ENCODE assay signal across 1 cellular context in the genomic region with DNA sequence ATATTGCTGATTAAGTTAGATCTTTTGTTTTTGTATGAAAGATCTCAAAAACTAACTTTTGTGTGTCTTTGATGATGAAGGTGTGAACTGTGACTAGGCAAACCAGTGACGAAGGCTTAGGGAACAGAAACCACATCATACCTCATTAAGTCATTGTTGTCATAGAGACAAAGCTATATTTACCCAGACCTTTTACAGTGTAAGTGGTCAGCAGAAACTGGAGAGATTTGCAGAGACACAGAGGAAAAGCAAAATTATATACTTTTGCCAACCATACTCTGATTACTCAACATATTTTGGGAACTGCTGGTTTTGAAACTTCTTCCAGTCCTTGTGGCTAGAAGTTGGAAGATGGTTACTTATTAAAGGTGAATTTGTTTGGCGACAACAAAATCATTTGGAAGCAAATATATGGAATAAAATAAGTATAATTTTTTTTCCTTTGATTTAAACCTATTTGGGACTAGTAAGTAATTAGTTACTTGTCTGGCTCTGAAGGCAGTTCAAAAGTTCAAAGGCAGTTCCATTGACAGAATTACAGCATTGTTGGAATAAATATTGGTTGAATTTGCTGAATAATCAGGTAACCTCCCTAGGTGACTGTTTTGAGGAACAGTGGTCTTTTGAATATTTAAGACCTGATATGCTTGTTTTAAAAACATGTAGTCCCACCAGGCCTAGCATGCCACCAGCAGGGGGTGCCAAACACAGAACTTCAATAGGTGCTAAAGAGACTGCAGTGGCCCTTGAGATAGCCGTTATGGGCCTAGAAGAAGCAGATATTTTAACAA.
TF ChIP-seq lines count a peak whose summit lies in the region.

No MANE protein-coding gene starts in this region.

TF ChIP-seq in GM12878, 131 proteins besides CTCF, POLR2A, EP300 and RAD21 (continued from another document and continues in another):
- no peak for TF ChIP-seq POLR2AphosphoS5 (IDR thresholded peaks at IDR 0.05; ENCODE audit: low read length)
- TF ChIP-seq, protein P1, sequence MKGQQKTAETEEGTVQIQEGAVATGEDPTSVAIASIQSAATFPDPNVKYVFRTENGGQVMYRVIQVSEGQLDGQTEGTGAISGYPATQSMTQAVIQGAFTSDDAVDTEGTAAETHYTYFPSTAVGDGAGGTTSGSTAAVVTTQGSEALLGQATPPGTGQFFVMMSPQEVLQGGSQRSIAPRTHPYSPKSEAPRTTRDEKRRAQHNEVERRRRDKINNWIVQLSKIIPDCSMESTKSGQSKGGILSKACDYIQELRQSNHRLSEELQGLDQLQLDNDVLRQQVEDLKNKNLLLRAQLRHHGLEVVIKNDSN (IDR thresholded peaks at IDR 0.05; ENCODE audit: borderline replicate concordance, extremely low read length, insufficient read depth, low read depth, low read length), result no peak
- TF ChIP-seq IRF4 (IDR thresholded peaks at IDR 0.05; ENCODE audit: low read depth, low read length), result peak; percentile 71
- TF ChIP-seq, protein P2, sequence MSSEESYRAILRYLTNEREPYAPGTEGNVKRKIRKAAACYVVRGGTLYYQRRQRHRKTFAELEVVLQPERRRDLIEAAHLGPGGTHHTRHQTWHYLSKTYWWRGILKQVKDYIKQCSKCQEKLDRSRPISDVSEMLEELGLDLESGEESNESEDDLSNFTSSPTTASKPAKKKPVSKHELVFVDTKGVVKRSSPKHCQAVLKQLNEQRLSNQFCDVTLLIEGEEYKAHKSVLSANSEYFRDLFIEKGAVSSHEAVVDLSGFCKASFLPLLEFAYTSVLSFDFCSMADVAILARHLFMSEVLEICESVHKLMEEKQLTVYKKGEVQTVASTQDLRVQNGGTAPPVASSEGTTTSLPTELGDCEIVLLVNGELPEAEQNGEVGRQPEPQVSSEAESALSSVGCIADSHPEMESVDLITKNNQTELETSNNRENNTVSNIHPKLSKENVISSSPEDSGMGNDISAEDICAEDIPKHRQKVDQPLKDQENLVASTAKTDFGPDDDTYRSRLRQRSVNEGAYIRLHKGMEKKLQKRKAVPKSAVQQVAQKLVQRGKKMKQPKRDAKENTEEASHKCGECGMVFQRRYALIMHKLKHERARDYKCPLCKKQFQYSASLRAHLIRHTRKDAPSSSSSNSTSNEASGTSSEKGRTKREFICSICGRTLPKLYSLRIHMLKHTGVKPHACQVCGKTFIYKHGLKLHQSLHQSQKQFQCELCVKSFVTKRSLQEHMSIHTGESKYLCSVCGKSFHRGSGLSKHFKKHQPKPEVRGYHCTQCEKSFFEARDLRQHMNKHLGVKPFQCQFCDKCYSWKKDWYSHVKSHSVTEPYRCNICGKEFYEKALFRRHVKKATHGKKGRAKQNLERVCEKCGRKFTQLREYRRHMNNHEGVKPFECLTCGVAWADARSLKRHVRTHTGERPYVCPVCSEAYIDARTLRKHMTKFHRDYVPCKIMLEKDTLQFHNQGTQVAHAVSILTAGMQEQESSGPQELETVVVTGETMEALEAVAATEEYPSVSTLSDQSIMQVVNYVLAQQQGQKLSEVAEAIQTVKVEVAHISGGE (CRISPR knock-in tag; IDR thresholded peaks at IDR 0.05), result no peak
- peak; percentile 77 for TF ChIP-seq IKZF1 (conservative IDR thresholded peaks at IDR 0.05)
- TF ChIP-seq, protein P3, sequence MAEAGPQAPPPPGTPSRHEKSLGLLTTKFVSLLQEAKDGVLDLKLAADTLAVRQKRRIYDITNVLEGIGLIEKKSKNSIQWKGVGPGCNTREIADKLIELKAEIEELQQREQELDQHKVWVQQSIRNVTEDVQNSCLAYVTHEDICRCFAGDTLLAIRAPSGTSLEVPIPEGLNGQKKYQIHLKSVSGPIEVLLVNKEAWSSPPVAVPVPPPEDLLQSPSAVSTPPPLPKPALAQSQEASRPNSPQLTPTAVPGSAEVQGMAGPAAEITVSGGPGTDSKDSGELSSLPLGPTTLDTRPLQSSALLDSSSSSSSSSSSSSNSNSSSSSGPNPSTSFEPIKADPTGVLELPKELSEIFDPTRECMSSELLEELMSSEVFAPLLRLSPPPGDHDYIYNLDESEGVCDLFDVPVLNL (IDR thresholded peaks at IDR 0.05; ENCODE audit: low read depth, low read length), result 0 out of 2 replicates have a peak, but pooled peaks have one; percentile 18
- TF ChIP-seq EZH2 (IDR thresholded peaks at IDR 0.05; ENCODE audit: borderline replicate concordance, control insufficient read depth, low read depth, low read length), result no peak
- TF ChIP-seq KAT2A (conservative IDR thresholded peaks at IDR 0.05; ENCODE audit: control insufficient read depth, low read depth, low read length), result no peak
- TF ChIP-seq, protein P4, sequence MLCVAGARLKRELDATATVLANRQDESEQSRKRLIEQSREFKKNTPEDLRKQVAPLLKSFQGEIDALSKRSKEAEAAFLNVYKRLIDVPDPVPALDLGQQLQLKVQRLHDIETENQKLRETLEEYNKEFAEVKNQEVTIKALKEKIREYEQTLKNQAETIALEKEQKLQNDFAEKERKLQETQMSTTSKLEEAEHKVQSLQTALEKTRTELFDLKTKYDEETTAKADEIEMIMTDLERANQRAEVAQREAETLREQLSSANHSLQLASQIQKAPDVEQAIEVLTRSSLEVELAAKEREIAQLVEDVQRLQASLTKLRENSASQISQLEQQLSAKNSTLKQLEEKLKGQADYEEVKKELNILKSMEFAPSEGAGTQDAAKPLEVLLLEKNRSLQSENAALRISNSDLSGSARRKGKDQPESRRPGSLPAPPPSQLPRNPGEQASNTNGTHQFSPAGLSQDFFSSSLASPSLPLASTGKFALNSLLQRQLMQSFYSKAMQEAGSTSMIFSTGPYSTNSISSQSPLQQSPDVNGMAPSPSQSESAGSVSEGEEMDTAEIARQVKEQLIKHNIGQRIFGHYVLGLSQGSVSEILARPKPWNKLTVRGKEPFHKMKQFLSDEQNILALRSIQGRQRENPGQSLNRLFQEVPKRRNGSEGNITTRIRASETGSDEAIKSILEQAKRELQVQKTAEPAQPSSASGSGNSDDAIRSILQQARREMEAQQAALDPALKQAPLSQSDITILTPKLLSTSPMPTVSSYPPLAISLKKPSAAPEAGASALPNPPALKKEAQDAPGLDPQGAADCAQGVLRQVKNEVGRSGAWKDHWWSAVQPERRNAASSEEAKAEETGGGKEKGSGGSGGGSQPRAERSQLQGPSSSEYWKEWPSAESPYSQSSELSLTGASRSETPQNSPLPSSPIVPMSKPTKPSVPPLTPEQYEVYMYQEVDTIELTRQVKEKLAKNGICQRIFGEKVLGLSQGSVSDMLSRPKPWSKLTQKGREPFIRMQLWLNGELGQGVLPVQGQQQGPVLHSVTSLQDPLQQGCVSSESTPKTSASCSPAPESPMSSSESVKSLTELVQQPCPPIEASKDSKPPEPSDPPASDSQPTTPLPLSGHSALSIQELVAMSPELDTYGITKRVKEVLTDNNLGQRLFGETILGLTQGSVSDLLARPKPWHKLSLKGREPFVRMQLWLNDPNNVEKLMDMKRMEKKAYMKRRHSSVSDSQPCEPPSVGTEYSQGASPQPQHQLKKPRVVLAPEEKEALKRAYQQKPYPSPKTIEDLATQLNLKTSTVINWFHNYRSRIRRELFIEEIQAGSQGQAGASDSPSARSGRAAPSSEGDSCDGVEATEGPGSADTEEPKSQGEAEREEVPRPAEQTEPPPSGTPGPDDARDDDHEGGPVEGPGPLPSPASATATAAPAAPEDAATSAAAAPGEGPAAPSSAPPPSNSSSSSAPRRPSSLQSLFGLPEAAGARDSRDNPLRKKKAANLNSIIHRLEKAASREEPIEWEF (IDR thresholded peaks at IDR 0.05; ENCODE audit: insufficient replicate concordance, low read depth, low read length), result no peak
- TF ChIP-seq BACH1 (IDR thresholded peaks at IDR 0.05; ENCODE audit: borderline replicate concordance), result peak; percentile 98
- peak; percentile 87 for TF ChIP-seq SPI1 (IDR thresholded peaks at IDR 0.05; ENCODE audit: borderline replicate concordance, insufficient read depth, low read depth, low read length)
- TF ChIP-seq, protein P5, sequence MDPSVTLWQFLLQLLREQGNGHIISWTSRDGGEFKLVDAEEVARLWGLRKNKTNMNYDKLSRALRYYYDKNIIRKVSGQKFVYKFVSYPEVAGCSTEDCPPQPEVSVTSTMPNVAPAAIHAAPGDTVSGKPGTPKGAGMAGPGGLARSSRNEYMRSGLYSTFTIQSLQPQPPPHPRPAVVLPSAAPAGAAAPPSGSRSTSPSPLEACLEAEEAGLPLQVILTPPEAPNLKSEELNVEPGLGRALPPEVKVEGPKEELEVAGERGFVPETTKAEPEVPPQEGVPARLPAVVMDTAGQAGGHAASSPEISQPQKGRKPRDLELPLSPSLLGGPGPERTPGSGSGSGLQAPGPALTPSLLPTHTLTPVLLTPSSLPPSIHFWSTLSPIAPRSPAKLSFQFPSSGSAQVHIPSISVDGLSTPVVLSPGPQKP (IDR thresholded peaks at IDR 0.05; ENCODE audit: low read depth, low read length), result no peak
- TF ChIP-seq, protein P6, sequence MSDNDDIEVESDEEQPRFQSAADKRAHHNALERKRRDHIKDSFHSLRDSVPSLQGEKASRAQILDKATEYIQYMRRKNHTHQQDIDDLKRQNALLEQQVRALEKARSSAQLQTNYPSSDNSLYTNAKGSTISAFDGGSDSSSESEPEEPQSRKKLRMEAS (IDR thresholded peaks at IDR 0.05; ENCODE audit: low read depth, low read length), result no peak
- peak; percentile 50 for TF ChIP-seq PAX5 (IDR thresholded peaks at IDR 0.05; ENCODE audit: borderline replicate concordance, low read depth, low read length)
- TF ChIP-seq TBL1XR1 (IDR thresholded peaks at IDR 0.05; ENCODE audit: low read depth, low read length), result no peak
- no peak for TF ChIP-seq LARP7 (IDR thresholded peaks at IDR 0.05)
- TF ChIP-seq, protein P7, sequence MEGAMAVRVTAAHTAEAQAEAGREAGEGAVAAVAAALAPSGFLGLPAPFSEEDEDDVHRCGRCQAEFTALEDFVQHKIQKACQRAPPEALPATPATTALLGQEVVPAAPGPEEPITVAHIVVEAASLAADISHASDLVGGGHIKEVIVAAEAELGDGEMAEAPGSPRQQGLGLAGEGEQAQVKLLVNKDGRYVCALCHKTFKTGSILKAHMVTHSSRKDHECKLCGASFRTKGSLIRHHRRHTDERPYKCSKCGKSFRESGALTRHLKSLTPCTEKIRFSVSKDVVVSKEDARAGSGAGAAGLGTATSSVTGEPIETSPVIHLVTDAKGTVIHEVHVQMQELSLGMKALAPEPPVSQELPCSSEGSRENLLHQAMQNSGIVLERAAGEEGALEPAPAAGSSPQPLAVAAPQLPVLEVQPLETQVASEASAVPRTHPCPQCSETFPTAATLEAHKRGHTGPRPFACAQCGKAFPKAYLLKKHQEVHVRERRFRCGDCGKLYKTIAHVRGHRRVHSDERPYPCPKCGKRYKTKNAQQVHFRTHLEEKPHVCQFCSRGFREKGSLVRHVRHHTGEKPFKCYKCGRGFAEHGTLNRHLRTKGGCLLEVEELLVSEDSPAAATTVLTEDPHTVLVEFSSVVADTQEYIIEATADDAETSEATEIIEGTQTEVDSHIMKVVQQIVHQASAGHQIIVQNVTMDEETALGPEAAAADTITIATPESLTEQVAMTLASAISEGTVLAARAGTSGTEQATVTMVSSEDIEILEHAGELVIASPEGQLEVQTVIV (IDR thresholded peaks at IDR 0.05; ENCODE audit: borderline replicate concordance, partially characterized antibody), result no peak
- TF ChIP-seq NR2C2 (IDR thresholded peaks at IDR 0.05; ENCODE audit: borderline replicate concordance, control insufficient read depth, insufficient read length, low read depth), result no peak
- peak; percentile 96 for TF ChIP-seq CREM (IDR thresholded peaks at IDR 0.05; ENCODE audit: low read depth)
- no peak for TF ChIP-seq TCF12 (IDR thresholded peaks at IDR 0.05; ENCODE audit: low read depth, low read length)
- TF ChIP-seq ZNF207 (IDR thresholded peaks at IDR 0.05; ENCODE audit: borderline replicate concordance), result 0 out of 2 replicates have a peak, but pooled peaks have one; percentile 26
- TF ChIP-seq BMI1 (IDR thresholded peaks at IDR 0.05; ENCODE audit: borderline replicate concordance), result peak; percentile 96
- 0 out of 2 replicates have a peak, but pooled peaks have one; percentile 63 for TF ChIP-seq STAT3 (IDR thresholded peaks at IDR 0.05; ENCODE audit: low read depth, low read length)
- peak; percentile 71; the same call in 1 of the 2 replicates for TF ChIP-seq RCOR1 (conservative IDR thresholded peaks at IDR 0.05; ENCODE audit: low read depth, low read length)
- TF ChIP-seq CEBPB (IDR thresholded peaks at IDR 0.05; ENCODE audit: borderline replicate concordance in 1 of 2, low read depth in 2 of 2, low read length in 2 of 2), result no peak
- TF ChIP-seq, protein P8, sequence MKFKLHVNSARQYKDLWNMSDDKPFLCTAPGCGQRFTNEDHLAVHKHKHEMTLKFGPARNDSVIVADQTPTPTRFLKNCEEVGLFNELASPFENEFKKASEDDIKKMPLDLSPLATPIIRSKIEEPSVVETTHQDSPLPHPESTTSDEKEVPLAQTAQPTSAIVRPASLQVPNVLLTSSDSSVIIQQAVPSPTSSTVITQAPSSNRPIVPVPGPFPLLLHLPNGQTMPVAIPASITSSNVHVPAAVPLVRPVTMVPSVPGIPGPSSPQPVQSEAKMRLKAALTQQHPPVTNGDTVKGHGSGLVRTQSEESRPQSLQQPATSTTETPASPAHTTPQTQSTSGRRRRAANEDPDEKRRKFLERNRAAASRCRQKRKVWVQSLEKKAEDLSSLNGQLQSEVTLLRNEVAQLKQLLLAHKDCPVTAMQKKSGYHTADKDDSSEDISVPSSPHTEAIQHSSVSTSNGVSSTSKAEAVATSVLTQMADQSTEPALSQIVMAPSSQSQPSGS (IDR thresholded peaks at IDR 0.05; ENCODE audit: low read length), result peak; percentile 92
- TF ChIP-seq, protein P9, sequence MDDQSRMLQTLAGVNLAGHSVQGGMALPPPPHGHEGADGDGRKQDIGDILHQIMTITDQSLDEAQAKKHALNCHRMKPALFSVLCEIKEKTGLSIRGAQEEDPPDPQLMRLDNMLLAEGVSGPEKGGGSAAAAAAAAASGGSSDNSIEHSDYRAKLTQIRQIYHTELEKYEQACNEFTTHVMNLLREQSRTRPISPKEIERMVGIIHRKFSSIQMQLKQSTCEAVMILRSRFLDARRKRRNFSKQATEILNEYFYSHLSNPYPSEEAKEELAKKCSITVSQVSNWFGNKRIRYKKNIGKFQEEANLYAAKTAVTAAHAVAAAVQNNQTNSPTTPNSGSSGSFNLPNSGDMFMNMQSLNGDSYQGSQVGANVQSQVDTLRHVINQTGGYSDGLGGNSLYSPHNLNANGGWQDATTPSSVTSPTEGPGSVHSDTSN (IDR thresholded peaks at IDR 0.05; ENCODE audit: insufficient replicate concordance, low read depth, low read length), result no peak
- no peak; the same call in 1 of the 2 replicates for TF ChIP-seq RB1 (IDR thresholded peaks at IDR 0.05; ENCODE audit: borderline replicate concordance)
